Comparison of ENCODE assay signal across 9 cellular contexts in the genomic region with DNA sequence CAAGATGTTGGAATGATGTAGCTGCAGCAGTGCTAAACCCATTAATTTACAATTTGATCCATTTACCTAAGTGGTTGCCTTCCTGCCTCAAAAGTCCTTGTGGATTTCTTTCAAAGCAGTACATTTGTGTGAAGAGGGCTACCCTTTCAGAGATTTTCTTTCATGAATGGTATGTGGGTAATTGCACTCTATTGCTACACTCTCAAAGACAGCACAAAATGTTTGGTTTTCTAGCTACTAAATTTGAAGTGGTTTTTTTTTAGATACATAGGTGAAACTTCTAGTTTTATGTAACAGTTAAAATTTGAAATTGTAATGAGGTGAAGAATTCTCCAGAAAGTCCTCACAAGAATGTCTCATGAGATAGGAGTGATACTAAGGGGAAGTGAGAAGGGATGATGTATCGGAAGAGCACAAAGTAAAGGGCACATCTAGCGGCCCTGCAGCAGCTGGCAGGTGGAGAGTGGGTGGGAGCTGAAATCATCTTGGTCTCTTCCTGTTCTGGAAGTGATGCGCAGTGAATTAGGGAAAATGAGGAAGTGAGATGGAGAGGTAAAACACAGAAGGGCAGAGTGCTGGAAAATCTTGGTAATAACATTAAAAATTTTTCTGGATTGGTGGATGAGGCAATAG.
DNase-seq lines count a peak whose midpoint lies in the region; ATAC-seq lines count a peak whose summit lies in the region.
"Had no signal": no experiment of that assay in that cellular context is flagged by ENCODE, and none has a peak within 500 bp of the region (broad histone marks: within the 10 kb centered on the region; RNA-seq: fewer than 3 reads in every experiment).

No MANE protein-coding gene starts in this region.

- H3K79me2 ChIP-seq in Karpas-422 (ENCODE audit: low read length): no peaks in the 10 kb centered on the region

- H4K20me1 ChIP-seq in Karpas-422 (ENCODE audit: insufficient read depth, low read depth, low read length): no peaks in the 10 kb centered on the region

- 0 out of 2 replicates have a peak, but pooled peaks cover 3% of the 10 kb centered on the region for H3K9me2 ChIP-seq in Karpas-422 (replicated peaks; ENCODE audit: insufficient read depth, low read length)

- H3K27me3 ChIP-seq in Karpas-422 (ENCODE audit: low read length): no peaks in the 10 kb centered on the region

- H3K4me2 ChIP-seq in Karpas-422 (ENCODE audit: low read depth, low read length, poor library complexity, severe bottlenecking): no peak overlapping the region

- H3K4me3 ChIP-seq in Karpas-422 (ENCODE audit: low read length): no peak overlapping the region

- no peak overlapping the region for H2AFZ ChIP-seq in Karpas-422 (ENCODE audit: low read length)

- H3K4me1 ChIP-seq in Karpas-422 (ENCODE audit: low read length): no peaks in the 10 kb centered on the region

- no peaks in the 10 kb centered on the region for H3K36me3 ChIP-seq in Karpas-422 (ENCODE audit: insufficient read depth, low read length)

- DNase-seq in RPMI8226 (peak; percentile 49), NCI-H2196 (lab: John Stamatoyannopoulos, UW; ENCODE audit: unreplicated experiment) (no peak), dermis blood vessel endothelial cell (no peak), Karpas-422 (no peak), left cardiac atrium (no peak)
- DNase-seq: PC-3 had no signal

- peak; percentile 97 for ATAC-seq in GM18517 (IDR thresholded peaks at IDR 0.05; ENCODE audit: unreplicated experiment)
- peak; percentile 95 for ATAC-seq in GM21390 (IDR thresholded peaks at IDR 0.05; ENCODE audit: unreplicated experiment)
- peak; percentile 58 for ATAC-seq in HG03060 (IDR thresholded peaks at IDR 0.05; ENCODE audit: low read depth, unreplicated experiment)
- no peak for ATAC-seq in left cardiac atrium
- ATAC-seq: PC-3 had no signal

- H3K9me3 ChIP-seq in Karpas-422 (ENCODE audit: low read length): no peaks in the 10 kb centered on the region

- H3K9ac ChIP-seq in Karpas-422 (ENCODE audit: low read length): no peak overlapping the region

- intact Hi-C loops in left cardiac atrium (cut with DNase I): no loop called here

- H3K27ac ChIP-seq in Karpas-422 (ENCODE audit: low read length): no peak overlapping the region

Comparison
In these comparisons a context has a peak if more than half of its experiments do, and no peak if none do; other contexts are left out.
1. ATAC-seq: peak in GM18517 (single experiment), GM21390 (single experiment) and HG03060 (single experiment); none in left cardiac atrium (0 of 2).